13 cellular contexts compared by ENCODE assay signal in the genomic region with DNA sequence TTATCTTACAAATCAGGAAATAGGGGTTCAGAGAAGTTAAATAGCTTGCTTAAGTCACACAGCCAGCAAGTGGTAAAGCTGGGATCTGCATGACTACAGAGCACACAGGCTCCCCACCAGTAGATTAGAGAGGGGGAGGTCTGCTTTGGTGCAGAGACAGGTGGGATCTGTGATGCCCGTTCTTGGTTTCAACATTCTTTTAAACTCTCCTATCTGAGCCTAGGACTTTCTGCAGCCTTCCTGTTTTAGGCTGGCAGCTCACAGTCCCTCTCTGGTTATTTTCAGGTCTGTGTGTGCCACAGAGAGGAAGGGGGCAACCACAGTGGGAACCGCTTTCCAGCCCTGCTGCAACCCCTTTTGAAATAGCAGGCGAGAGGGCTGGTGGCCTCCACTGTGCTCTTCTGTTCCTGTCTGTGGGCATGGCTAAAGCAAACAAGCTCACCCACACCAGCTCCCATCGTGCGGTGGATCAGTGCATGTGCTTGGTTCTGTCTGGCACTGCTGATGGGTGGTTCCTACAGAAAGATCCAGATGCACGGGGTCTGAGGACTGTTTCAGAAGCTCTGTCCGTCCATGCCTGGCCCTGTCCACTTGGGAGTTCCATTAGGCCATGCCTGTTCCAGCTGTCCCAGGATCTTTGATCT. TPM values are rescaled to one million over a fixed set of nuclear protein-coding genes. Genes with fewer than 3 reads are reported as not detected.
DNase-seq lines count a peak whose midpoint lies in the region; ATAC-seq, FAIRE-seq and TF ChIP-seq lines count a peak whose summit lies in the region.
"Had no signal": no experiment of that assay in that cellular context is flagged by ENCODE, and none has a peak within 500 bp of the region (broad histone marks: within the 10 kb centered on the region; RNA-seq: fewer than 3 reads in every experiment).

No MANE protein-coding gene starts in this region.

- peaks cover 11 to 19% of the 10 kb centered on the region in 2 experiments; a peak in 4 of 5 replicates for H3K4me1 ChIP-seq in K562 (replicated peaks in 1 of 2; ENCODE audit: control insufficient read depth in 2 of 2, insufficient read depth in 2 of 2, low read length in 2 of 2)
- peaks cover 28% of the 10 kb centered on the region for H3K4me1 ChIP-seq in vagina

- no peak overlapping the region for H2AFZ ChIP-seq in K562 (ENCODE audit: low read depth, low read length)

- WGBS in K562 (ENCODE audit: insufficient coverage, low coverage, missing lambda C conversion rate) = 17% methylated on average over 7 of the region's 7 CpGs

- no peak for TF ChIP-seq CTCF in K562 (IDR thresholded peaks at IDR 0.05 in 2 of 3, conservative IDR thresholded peaks at IDR 0.05 in 1 of 3; ENCODE audit: insufficient read depth in 2 of 3, low read depth in 1 of 3, low read length in 3 of 3)
- no peak for TF ChIP-seq CTCF in vagina (IDR thresholded peaks at IDR 0.05)
- TF ChIP-seq CTCF in GM13976 (IDR thresholded peaks at IDR 0.05; ENCODE audit: borderline replicate concordance, control extremely low read depth, extremely low read depth, insufficient read depth, missing control alignments) = no peak

- TF ChIP-seq EP300 in K562 (IDR thresholded peaks at IDR 0.05; ENCODE audit: low read length) = no peak

- no peak overlapping the region for H3K4me2 ChIP-seq in K562 (ENCODE audit: insufficient read depth, low read length)

- BruUV-seq in K562 (replicated peaks; lab: Mats Ljungman, UMichigan) = no TSS peak

- H3K9me3 ChIP-seq in K562 (replicated peaks; ENCODE audit: control insufficient read depth, insufficient read depth, low read depth, low read length) = no peaks in the 10 kb centered on the region
- no peaks in the 10 kb centered on the region for H3K9me3 ChIP-seq in vagina
- H3K9me3 ChIP-seq: esophagus squamous epithelium had no signal

- no peak for FAIRE-seq in K562 (lab: Jason Lieb, UNC)
- FAIRE-seq: G401.6 had no signal

- no peak overlapping the region for H3K27ac ChIP-seq in K562 (ENCODE audit: extremely low read depth, low read depth, low read length)
- H3K27ac ChIP-seq in vagina = no peak overlapping the region

- no peak overlapping the region for H3K9ac ChIP-seq in K562 (ENCODE audit: insufficient read depth in 1 of 2, low read depth in 2 of 2, low read length in 2 of 2)

- POLR2A ChIA-PET in K562 (lab: Yijun Ruan, JAX) = interaction anchor here (0.6 to 0.7 kb wide), 3 partner anchors 21 to 55 kb away, joined by 3 read pairs; no protein-coding TSS in a partner anchor

- peak; percentile 27 for DNase-seq in activated T-cell treated with anti-CD3 and anti-CD28 coated beads for 1 hour (ENCODE audit: low read depth)
- no peak for DNase-seq in activated T-cell treated with anti-CD3 and anti-CD28 coated beads for 4 hours
- peak; percentile 97 for DNase-seq in SKM-1 (lab: John Stamatoyannopoulos, UW; ENCODE audit: unreplicated experiment)
- DNase-seq in K562 (ENCODE audit: extremely low read depth in 1 of 4, low spot score in 3 of 4) = no peak
- DNase-seq in stimulated activated naive CD4-positive, alpha-beta T cell (lab: John Stamatoyannopoulos, UW) = peak in 5 of 6 experiments; percentile 23 to 45 (median 27)
- no peak for DNase-seq in NCI-H82 (lab: John Stamatoyannopoulos, UW)
- no peak for DNase-seq in vagina (ENCODE audit: extremely low spot score in 2 of 2)
- no peak for DNase-seq in GM13976 (ENCODE audit: low spot score)
- DNase-seq: esophagus squamous epithelium, H9, NCI-H1048, OCI-M1 had no signal

- no peak for TF ChIP-seq RAD21 in K562 (CRISPR knock-in tag; conservative IDR thresholded peaks at IDR 0.05 in 1 of 2, IDR thresholded peaks at IDR 0.05 in 1 of 2)

- H3K36me3 ChIP-seq in K562 (ENCODE audit: control insufficient read depth, insufficient read depth, low read length) = no peaks in the 10 kb centered on the region
- H3K36me3 ChIP-seq in vagina = no peaks in the 10 kb centered on the region
- H3K36me3 ChIP-seq: esophagus squamous epithelium had no signal

- H3K27me3 ChIP-seq in K562 (ENCODE audit: control insufficient read depth in 2 of 2, insufficient read depth in 2 of 2, low read length in 2 of 2) (peaks cover 30 to 43% of the 10 kb centered on the region in 2 experiments), vagina (no peaks in the 10 kb centered on the region)
- H3K27me3 ChIP-seq: esophagus squamous epithelium had no signal

- CTCF ChIA-PET in K562 (lab: Yijun Ruan, JAX; ENCODE audit: low intra/inter-chr PET ratio) = no interaction called here

- H3K4me3 ChIP-seq in K562 = no peak overlapping the region
- no peak overlapping the region for H3K4me3 ChIP-seq in vagina
- H3K4me3 ChIP-seq: esophagus squamous epithelium had no signal

- H4K20me1 ChIP-seq in K562 (replicated peaks; ENCODE audit: control insufficient read depth, insufficient read depth, low read length) = peaks cover 18% of the 10 kb centered on the region

- in situ Hi-C loops in K562 (cut with MboI) (no loop called here), GM13976 (cut with MboI; ENCODE audit: low sequenced_read_pairs, unreplicated experiment) (loop anchor here (10.0 kb wide), 1 partner anchor 51 kb away; no protein-coding TSS in a partner anchor)

- H3K79me2 ChIP-seq in K562 (ENCODE audit: control insufficient read depth, insufficient read depth, low read length) = no peaks in the 10 kb centered on the region

- no peaks in the 10 kb centered on the region for H3K9me1 ChIP-seq in K562 (ENCODE audit: control insufficient read depth, insufficient read depth, low read length)

- ATAC-seq in K562 = no peak

- intact Hi-C loops in K562 (cut with micrococcal nuclease) (no loop called here), vagina (cut with DNase I) (loop anchor here (10.0 kb wide), 1 partner anchor 151 kb away; a partner anchor contains a TSS)

- TF ChIP-seq POLR2A in K562 (conservative IDR thresholded peaks at IDR 0.05) = no peak
- no peak for TF ChIP-seq POLR2A in vagina (IDR thresholded peaks at IDR 0.05)

TF ChIP-seq in K562, 482 proteins besides CTCF, POLR2A, EP300 and RAD21 (continues in another document):
- TF ChIP-seq, protein P1, sequence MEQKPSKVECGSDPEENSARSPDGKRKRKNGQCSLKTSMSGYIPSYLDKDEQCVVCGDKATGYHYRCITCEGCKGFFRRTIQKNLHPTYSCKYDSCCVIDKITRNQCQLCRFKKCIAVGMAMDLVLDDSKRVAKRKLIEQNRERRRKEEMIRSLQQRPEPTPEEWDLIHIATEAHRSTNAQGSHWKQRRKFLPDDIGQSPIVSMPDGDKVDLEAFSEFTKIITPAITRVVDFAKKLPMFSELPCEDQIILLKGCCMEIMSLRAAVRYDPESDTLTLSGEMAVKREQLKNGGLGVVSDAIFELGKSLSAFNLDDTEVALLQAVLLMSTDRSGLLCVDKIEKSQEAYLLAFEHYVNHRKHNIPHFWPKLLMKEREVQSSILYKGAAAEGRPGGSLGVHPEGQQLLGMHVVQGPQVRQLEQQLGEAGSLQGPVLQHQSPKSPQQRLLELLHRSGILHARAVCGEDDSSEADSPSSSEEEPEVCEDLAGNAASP (IDR thresholded peaks at IDR 0.05) = no peak
- no peak for TF ChIP-seq GATA2 (CRISPR knock-in tag; IDR thresholded peaks at IDR 0.05)
- TF ChIP-seq RBM34 (IDR thresholded peaks at IDR 0.05; ENCODE audit: borderline replicate concordance, insufficient read depth, low read length) = no peak
- peak; percentile 37 for TF ChIP-seq RBM25 (IDR thresholded peaks at IDR 0.05; ENCODE audit: low read depth, low read length, severe bottlenecking)
- no peak for TF ChIP-seq ZBTB8A (IDR thresholded peaks at IDR 0.05; ENCODE audit: partially characterized antibody)

RNA-seq across cellular contexts. Expression of a gene that starts 1.7 kb away (rescaled TPM):
- total RNA-seq in K562 (2011; cell fraction: chromatin; rRNA removed; ENCODE audit: low replicate concordance) = 2.6 TPM in 1 of 2 replicates, not detected in the other
- total RNA-seq in K562 (2011; cell fraction: nucleolus; rRNA removed) = 0.79 and 1.0 TPM in 2 replicates
- total RNA-seq in K562 (2011; cell fraction: nucleoplasm; rRNA removed) = 0.59 and 2.0 TPM in 2 replicates
- total RNA-seq in K562 (2014; rRNA removed) (0.05 and 0.37 TPM in 2 replicates), K562 (2014; rRNA removed; fragmentation: Illumina TruSeq; extraction: Trizol) (0.03 and 0.11 TPM in 2 replicates), K562 (2015; rRNA removed; fragmentation: Illumina TruSeq; extraction: Trizol) (0.07 and 0.19 TPM in 2 replicates), K562 (2021) (0.24 and 0.47 TPM in 2 replicates), vagina (50.8 TPM)
- polyA plus RNA-seq in K562 (2011; rRNA removed) (0.25 and 0.83 TPM in 2 replicates), K562 (2014; fragmentation: Illumina TruSeq; extraction: Trizol) (0.09 and 0.40 TPM in 2 replicates), K562 (2014; fragmentation: Nextera tagmentation; extraction: Ambion mirVana) (not detected), K562 (2014; rRNA removed) (0.03 and 1.1 TPM in 2 replicates)
- polyA plus RNA-seq in K562 (2011; cell fraction: cytosol; rRNA removed) = 0.43 and 0.70 TPM in 2 replicates
- 0.10 and 0.21 TPM in 2 replicates for polyA plus RNA-seq in K562 (2011; cell fraction: nucleus; rRNA removed)
- 0.21 and 0.37 TPM in 2 replicates for polyA plus RNA-seq in K562 (2012)
- 0.25 and 0.42 TPM in 2 replicates for polyA minus RNA-seq in K562 (2011; rRNA and poly(A)+ RNA removed)
- not detected in 2 replicates for polyA minus RNA-seq in K562 (2011; cell fraction: cytosol; rRNA and poly(A)+ RNA removed)
- polyA minus RNA-seq in K562 (2011; cell fraction: nucleus; rRNA and poly(A)+ RNA removed) = 0.56 TPM in 1 of 2 replicates, not detected in the other

Comparison
In these comparisons a context has a peak if more than half of its experiments do, and no peak if none do; other contexts are left out.
1. DNase-seq: peak in activated T-cell treated with anti-CD3 and anti-CD28 coated beads for 1 hour (single experiment), SKM-1 (single experiment) and stimulated activated naive CD4-positive, alpha-beta T cell (5 of 6); none in activated T-cell treated with anti-CD3 and anti-CD28 coated beads for 4 hours (single experiment), K562 (0 of 4), NCI-H82 (single experiment), vagina (0 of 2) and GM13976 (single experiment).
2. RNA of a gene that starts 1.7 kb away (total RNA-seq): 50.8 TPM in vagina (single experiment); 0.03 to 2.6 TPM in K562; every median in the first group is over 10 times any median in the second.